In genomic region chr16:76571755-76572154, GRCh38 we compare ENCODE assay signal across 31 cellular contexts.
"Had no signal": no experiment of that assay in that cellular context is flagged by ENCODE, and none has a peak within 500 bp of the region (broad histone marks: within the 10 kb centered on the region; RNA-seq: fewer than 3 reads in every experiment).

No MANE protein-coding gene starts in this region.

- H3K9ac ChIP-seq: neural progenitor cell, parathyroid adenoma had no signal

- H3K4me1 Mint-ChIP-seq: natural killer cell; nephron; stimulated activated naive CD8-positive, alpha-beta T cell treated with anti-CD3 and anti-CD28 coated beads, Interleukin-15, amount 100 ng/mL, for 72 hours had no signal

- H3K9me3 Mint-ChIP-seq: stimulated activated memory B cell treated with anti-CD40 and anti-IgM and Interleukin-4, amounts not matched to agents 10 μg/mL and 1 μg/mL and 100 μg/mL, for 72 hours; type B pancreatic cell had no signal

- ATAC-seq: natural killer cell; psoas muscle; right cardiac atrium; sciatic nerve; stimulated activated naive CD8-positive, alpha-beta T cell treated with anti-CD3 and anti-CD28 coated beads, Interleukin-15, amount 100 ng/mL, for 72 hours; stimulated activated naive CD8-positive, alpha-beta T cell treated with anti-CD3 and anti-CD28 coated beads, Interleukin-15, Interleukin-2, amounts not matched to agents 100 U/mL and 50 U/mL, for 24 hours; upper lobe of right lung had no signal

- H3K4me1 ChIP-seq: parathyroid adenoma, psoas muscle, spleen, suprapubic skin, testis, tibial artery, transverse colon, upper lobe of right lung, uterus had no signal

- H3K27me3 ChIP-seq: neural progenitor cell, ovary, spleen, suprapubic skin, testis, tibial artery, transverse colon, upper lobe of right lung, uterus had no signal

- H3K36me3 Mint-ChIP-seq: natural killer cell; neural progenitor cell; stimulated activated memory B cell treated with anti-CD40 and anti-IgM and Interleukin-4, amounts not matched to agents 10 μg/mL and 1 μg/mL and 100 μg/mL, for 72 hours; type B pancreatic cell had no signal

- H3K27ac Mint-ChIP-seq: natural killer cell; nephron; neural progenitor cell; progenitor cell of endocrine pancreas; stimulated activated memory B cell treated with anti-CD40 and anti-IgM and Interleukin-4, amounts not matched to agents 10 μg/mL and 1 μg/mL and 100 μg/mL, for 72 hours; stimulated activated naive CD8-positive, alpha-beta T cell treated with anti-CD3 and anti-CD28 coated beads, Interleukin-15, amount 100 ng/mL, for 72 hours; type B pancreatic cell had no signal

- H3K4me3 Mint-ChIP-seq: natural killer cell; nephron; neural progenitor cell; stimulated activated memory B cell treated with anti-CD40 and anti-IgM and Interleukin-4, amounts not matched to agents 10 μg/mL and 1 μg/mL and 100 μg/mL, for 72 hours; stimulated activated naive CD8-positive, alpha-beta T cell treated with anti-CD3 and anti-CD28 coated beads, Interleukin-15, amount 100 ng/mL, for 72 hours; type B pancreatic cell had no signal

- H3K36me3 ChIP-seq: neural progenitor cell, ovary, spleen, suprapubic skin, tibial artery, transverse colon, upper lobe of right lung, uterus had no signal

- H3K27me3 Mint-ChIP-seq: progenitor cell of endocrine pancreas; stimulated activated memory B cell treated with anti-CD40 and anti-IgM and Interleukin-4, amounts not matched to agents 10 μg/mL and 1 μg/mL and 100 μg/mL, for 72 hours; stimulated activated naive CD8-positive, alpha-beta T cell treated with anti-CD3 and anti-CD28 coated beads, Interleukin-15, amount 100 ng/mL, for 72 hours; type B pancreatic cell had no signal

- H3K27ac ChIP-seq: neural progenitor cell, ovary, parathyroid adenoma, psoas muscle, skin epidermis, spleen, suprapubic skin, testis, tibial artery, transverse colon, upper lobe of right lung, uterus had no signal

- H3K4me2 ChIP-seq: neural progenitor cell, smooth muscle cell had no signal

- DNase-seq: natural killer cell; occipital lobe; ovary; posterior cingulate gyrus; psoas muscle; right cardiac atrium; spleen; stimulated activated CD4-positive, alpha-beta T cell treated with anti-CD3 and anti-CD28 coated beads, Interleukin-12 subunit alpha, Interleukin-12 subunit beta, amount 100 ng/mL, for 4 hours; stimulated activated CD4-positive, alpha-beta T cell treated with anti-CD3 and anti-CD28 coated beads, Interleukin-1b, Interleukin-23, amount 100 ng/mL, for 48 hours; stimulated activated CD4-positive, alpha-beta T cell treated with anti-CD3 and anti-CD28 coated beads, Interleukin-4, amount 100 ng/mL, for 1 hour; stimulated activated CD4-positive, alpha-beta T cell treated with anti-CD3 and anti-CD28 coated beads, Interleukin-4, amount 100 ng/mL, for 4 hours; stimulated activated CD8-positive, alpha-beta memory T cell treated with anti-CD3 and anti-CD28 coated beads, Interleukin-4, amount 100 ng/mL, for 48 hours; stimulated activated naive CD4-positive, alpha-beta T cell; stimulated activated naive CD8-positive, alpha-beta T cell treated with anti-CD3 and anti-CD28 coated beads, Interleukin-15, amount 100 ng/mL, for 72 hours; stimulated activated naive CD8-positive, alpha-beta T cell treated with anti-CD3 and anti-CD28 coated beads, Interleukin-15, Interleukin-2, amounts not matched to agents 100 U/mL and 50 U/mL, for 24 hours; substantia nigra; testis; tibial artery; transverse colon; upper lobe of right lung; uterus had no signal

- H3K9me3 ChIP-seq: ovary, psoas muscle, spleen, suprapubic skin, testis, tibial artery, transverse colon, upper lobe of right lung, uterus had no signal

- H2AFZ ChIP-seq: neural progenitor cell, parathyroid adenoma had no signal

- H3K4me3 ChIP-seq: neural progenitor cell, ovary, psoas muscle, skin epidermis, smooth muscle cell, spleen, suprapubic skin, testis, tibial artery, transverse colon, upper lobe of right lung, uterus had no signal
